ENCODE assay signal across 10 cellular contexts in genomic region chr3:40615916-40616315, GRCh38.
DNase-seq lines count a peak whose midpoint lies in the region; ATAC-seq and TF ChIP-seq lines count a peak whose summit lies in the region.
"Had no signal": no experiment of that assay in that cellular context is flagged by ENCODE, and none has a peak within 500 bp of the region (broad histone marks: within the 10 kb centered on the region; RNA-seq: fewer than 3 reads in every experiment).

No MANE protein-coding gene starts in this region.

- CTCF ChIA-PET in HEK293T (lab: Yijun Ruan, JAX): no interaction called here

- TF ChIP-seq POLR2A in stomach (IDR thresholded peaks at IDR 0.05): no peak

- no peaks in the 10 kb centered on the region for H3K27me3 ChIP-seq in right atrium auricular region
- peaks cover 0 to 27% (median 11%) of the 10 kb centered on the region in 3 donors for H3K27me3 ChIP-seq in stomach

- no peaks in the 10 kb centered on the region for H3K9me3 ChIP-seq in right atrium auricular region
- H3K9me3 ChIP-seq in stomach: no peaks in the 10 kb centered on the region

- H3K4me1 ChIP-seq in right atrium auricular region (peaks cover 0 to 11% of the 10 kb centered on the region in 2 donors), stomach (peaks cover 0 to 9% (median 4%) of the 10 kb centered on the region in 4 donors)

- ATAC-seq in Right ventricle myocardium superior (ENCODE audit: poor library complexity): peak; percentile 15
- ATAC-seq: activated T-cell treated with anti-CD3 and anti-CD28 coated beads, Interleukin-2, amount 50 U/mL, for 72 hours had no signal

- POLR2A ChIA-PET in HEK293T (lab: Yijun Ruan, JAX): no interaction called here

- no peaks in the 10 kb centered on the region for H3K36me3 ChIP-seq in right atrium auricular region
- no peaks in the 10 kb centered on the region for H3K36me3 ChIP-seq in stomach

- DNase-seq in Right ventricle myocardium superior (no peak), right atrium auricular region (ENCODE audit: low spot score) (no peak), cerebellar cortex (ENCODE audit: low spot score) (peak; percentile 64), left kidney (ENCODE audit: low read depth, low spot score) (peak; percentile 16), stomach (no peak), SKM-1 (lab: John Stamatoyannopoulos, UW; ENCODE audit: unreplicated experiment) (no peak), HEK293T (ENCODE audit: extremely low spot score) (no peak), COLO829 (ENCODE audit: low spot score) (no peak)
- DNase-seq: activated T-cell treated with anti-CD3 and anti-CD28 coated beads, Interleukin-2, amount 50 U/mL, for 72 hours had no signal

- TF ChIP-seq EP300 in stomach (IDR thresholded peaks at IDR 0.05): no peak

- intact Hi-C loops in Right ventricle myocardium superior (cut with DNase I): no loop called here
- intact Hi-C loops in stomach (cut with DNase I; ENCODE audit: low total_unique reads): no loop called here

- H3K27ac ChIP-seq in right atrium auricular region (no peak overlapping the region), stomach (no peak overlapping the region)
- H3K27ac ChIP-seq: KMS-11 had no signal

- TF ChIP-seq CTCF in right atrium auricular region (IDR thresholded peaks at IDR 0.05) (no peak), stomach (IDR thresholded peaks at IDR 0.05) (no peak)

- H3K4me3 ChIP-seq in right atrium auricular region (peak overlapping the region in 1 of 2 donors; percentile 31), stomach (peak overlapping the region in 2 of 4 donors; percentile 13 to 15)

- WGBS in stomach, 5 donors: 42 to 55% (median 44%) methylated on average over 8 of the region's 8 CpGs

TF ChIP-seq in HEK293T, 16 proteins besides CTCF, POLR2A, EP300 and RAD21:
- TF ChIP-seq ARNT (IDR thresholded peaks at IDR 0.05) (no peak), SUZ12 (IDR thresholded peaks at IDR 0.05) (no peak)

Comparison
In these comparisons a context has a peak if more than half of its experiments do, and no peak if none do; other contexts are left out.
1. DNase-seq: peak in cerebellar cortex (single experiment) and left kidney (single experiment); none in Right ventricle myocardium superior (single experiment), right atrium auricular region (single experiment), stomach (single experiment), SKM-1 (single experiment), HEK293T (single experiment) and COLO829 (single experiment).